ENCODE assay signal across 14 cellular contexts in genomic region chr20:38175221-38176030, GRCh38. TPM values are rescaled to one million over a fixed set of nuclear protein-coding genes. Genes with fewer than 3 reads are reported as not detected.
"Had no signal": no experiment of that assay in that cellular context is flagged by ENCODE, and none has a peak within 500 bp of the region (broad histone marks: within the 10 kb centered on the region; RNA-seq: fewer than 3 reads in every experiment).

No MANE protein-coding gene starts in this region.

- H3K9me3 ChIP-seq: breast epithelium, heart left ventricle, psoas muscle, suprapubic skin had no signal

- H3K36me3 ChIP-seq: breast epithelium, heart left ventricle, suprapubic skin had no signal

- H3K27ac Mint-ChIP-seq: activated CD4-positive, alpha-beta memory T cell treated with anti-CD3 and anti-CD28 coated beads for 36 hours; activated naive CD8-positive, alpha-beta T cell; T-helper 2 cell treated with Interferon-gamma antibody and Interleukin-4, amounts not matched to agents 5 μg/mL and 100 μg/mL, for 36 hours had no signal

- DNase-seq: activated CD4-positive, alpha-beta memory T cell treated with anti-CD3 and anti-CD28 coated beads for 36 hours; activated CD4-positive, alpha-beta T cell treated with anti-CD3 and anti-CD28 coated beads for 1 hour; activated gamma-delta T cell; activated T-cell treated with anti-CD3 and anti-CD28 coated beads, Interleukin-2, amount 50 U/mL, for 4 hours; anterior cingulate cortex; heart left ventricle; nucleus accumbens; psoas muscle; stimulated activated CD4-positive, alpha-beta T cell treated with anti-CD3 and anti-CD28 coated beads, Interleukin-2, amount 100 ng/mL, for 48 hours; stimulated activated naive CD4-positive, alpha-beta T cell treated with Interleukin-2 at 50 U/mL for 16 hours had no signal

- H3K4me1 ChIP-seq: breast epithelium, psoas muscle had no signal

- H3K9me3 Mint-ChIP-seq: activated CD4-positive, alpha-beta memory T cell treated with anti-CD3 and anti-CD28 coated beads for 36 hours; activated T-cell treated with anti-CD3 and anti-CD28 coated beads, Interleukin-2, amount 50 U/mL, for 4 hours; T-helper 2 cell treated with Interferon-gamma antibody and Interleukin-4, amounts not matched to agents 5 μg/mL and 100 μg/mL, for 36 hours had no signal

- H3K36me3 Mint-ChIP-seq: activated CD4-positive, alpha-beta memory T cell treated with anti-CD3 and anti-CD28 coated beads for 36 hours; activated naive CD8-positive, alpha-beta T cell had no signal

- H3K4me3 ChIP-seq: breast epithelium, heart left ventricle, psoas muscle, suprapubic skin had no signal

- ATAC-seq: activated T-cell treated with anti-CD3 and anti-CD28 coated beads, Interleukin-2, amount 50 U/mL, for 4 hours; heart left ventricle; psoas muscle had no signal

- H3K27me3 ChIP-seq: breast epithelium, heart left ventricle, suprapubic skin had no signal

- H3K4me3 Mint-ChIP-seq: activated CD4-positive, alpha-beta memory T cell treated with anti-CD3 and anti-CD28 coated beads for 36 hours; activated naive CD8-positive, alpha-beta T cell; activated T-cell treated with anti-CD3 and anti-CD28 coated beads, Interleukin-2, amount 50 U/mL, for 4 hours; T-helper 2 cell treated with Interferon-gamma antibody and Interleukin-4, amounts not matched to agents 5 μg/mL and 100 μg/mL, for 36 hours had no signal

- H3K27ac ChIP-seq: breast epithelium, heart left ventricle, psoas muscle, suprapubic skin had no signal

RNA-seq across cellular contexts. Expression of gene TGM2, which starts 10.4 kb away (rescaled TPM):
- total RNA-seq: activated CD4-positive, alpha-beta memory T cell treated with anti-CD3 and anti-CD28 coated beads for 36 hours had no signal
